In genomic region chr12:14171111-14171510, GRCh38 we compare ENCODE assay signal across 11 cellular contexts.
DNase-seq lines count a peak whose midpoint lies in the region; ATAC-seq and TF ChIP-seq lines count a peak whose summit lies in the region.
"Had no signal": no experiment of that assay in that cellular context is flagged by ENCODE, and none has a peak within 500 bp of the region (broad histone marks: within the 10 kb centered on the region; RNA-seq: fewer than 3 reads in every experiment).

No MANE protein-coding gene starts in this region.

- no peak overlapping the region for H3K27ac ChIP-seq in mammary epithelial cell (ENCODE audit: insufficient read depth, low read depth, low read length)
- H3K27ac ChIP-seq: psoas muscle had no signal

- intact Hi-C loops in mammary epithelial cell (cut with micrococcal nuclease): no loop called here

- CTCF ChIA-PET in mammary epithelial cell (lab: Charles Lee; ENCODE audit: low non-redundant PET): no interaction called here

- no TSS peak for BruUV-seq in mammary epithelial cell (replicated peaks; lab: Mats Ljungman, UMichigan)

- H3K4me2 ChIP-seq in mammary epithelial cell (ENCODE audit: insufficient read depth, low read depth, low read length): no peak overlapping the region

- DNase-seq in GM13977 (ENCODE audit: low spot score) (peak; percentile 60), MV-4-11 (lab: John Stamatoyannopoulos, UW) (peak; percentile 85), foreskin melanocyte (no peak), NCI-H524 (lab: John Stamatoyannopoulos, UW) (no peak), mammary epithelial cell (no peak)
- DNase-seq: activated CD8-positive, alpha-beta memory T cell treated with anti-CD3 and anti-CD28 coated beads, Interleukin-2, amount 50 U/mL, for 48 hours; NCI-H510A treated with DMSO at 0.1 percent for 48 hours; psoas muscle had no signal

- no peaks in the 10 kb centered on the region for H3K9me3 ChIP-seq in mammary epithelial cell (replicated peaks; ENCODE audit: insufficient read depth, low read length)
- H3K9me3 ChIP-seq: psoas muscle had no signal

- H3K36me3 ChIP-seq in mammary epithelial cell (ENCODE audit: insufficient read depth, low read length): no peaks in the 10 kb centered on the region

- no peak overlapping the region for H3K9ac ChIP-seq in mammary epithelial cell (ENCODE audit: insufficient read depth, low read length)

- H3K4me1 ChIP-seq in mammary epithelial cell (ENCODE audit: insufficient read depth, low read length): no peaks in the 10 kb centered on the region
- H3K4me1 ChIP-seq: psoas muscle had no signal

- dilution Hi-C loops in mammary epithelial cell (cut with HindIII; ENCODE audit: low sequenced_read_pairs): no loop called here

- no peaks in the 10 kb centered on the region for H3K79me2 ChIP-seq in mammary epithelial cell (ENCODE audit: insufficient read depth, low read length)

- no peak overlapping the region for H2AFZ ChIP-seq in mammary epithelial cell (ENCODE audit: low read depth, low read length)

- ATAC-seq in GM19468 (IDR thresholded peaks at IDR 0.05; ENCODE audit: extremely low read depth, unreplicated experiment) (peak; percentile 42), HG02938 (IDR thresholded peaks at IDR 0.05; ENCODE audit: unreplicated experiment) (peak; percentile 80), GM19397 (IDR thresholded peaks at IDR 0.05; ENCODE audit: unreplicated experiment) (no peak)
- ATAC-seq: psoas muscle had no signal

- 86% methylated on average over 2 of the region's 4 CpGs for WGBS in mammary epithelial cell (ENCODE audit: low coverage, missing lambda C conversion rate)

- TF ChIP-seq CTCF in GM13977 (IDR thresholded peaks at IDR 0.05; ENCODE audit: extremely low read depth, insufficient read depth, missing control alignments) (no peak), mammary epithelial cell (conservative IDR thresholded peaks at IDR 0.05 in 1 of 2, IDR thresholded peaks at IDR 0.05 in 1 of 2; ENCODE audit: extremely low read depth in 1 of 2, insufficient read depth in 1 of 2, low read depth in 1 of 2, low read length in 2 of 2) (no peak)

- no peaks in the 10 kb centered on the region for H4K20me1 ChIP-seq in mammary epithelial cell (ENCODE audit: insufficient read depth, low read length)

- no peaks in the 10 kb centered on the region for H3K27me3 ChIP-seq in mammary epithelial cell (ENCODE audit: insufficient read depth, low read length)

- in situ Hi-C loops in GM13977 (cut with MboI; ENCODE audit: low pct_unique_long_range_greater_than_20kb, low sequenced_read_pairs, unreplicated experiment): loop anchor here (25.0 kb wide), 1 partner anchor 309 kb away; no protein-coding TSS in a partner anchor
- in situ Hi-C loops in mammary epithelial cell (cut with MboI; ENCODE audit: low sequenced_read_pairs in 2 of 2): loop anchor here in 1 of 2 donors (25.0 kb wide), 3 partner anchors 309 to 884 kb away; no protein-coding TSS in a partner anchor

- H3K4me3 ChIP-seq in mammary epithelial cell (replicated peaks in 1 of 3; ENCODE audit: insufficient read depth in 1 of 3, low read depth in 2 of 3, low read length in 3 of 3): no peak overlapping the region
- H3K4me3 ChIP-seq: psoas muscle had no signal

Comparison
In these comparisons a context has a peak if more than half of its experiments do, and no peak if none do; other contexts are left out.
1. DNase-seq: peak in GM13977 (single experiment) and MV-4-11 (single experiment); none in foreskin melanocyte (single experiment), NCI-H524 (0 of 2) and mammary epithelial cell (single experiment).